13 cellular contexts compared by ENCODE assay signal in the genomic region with DNA sequence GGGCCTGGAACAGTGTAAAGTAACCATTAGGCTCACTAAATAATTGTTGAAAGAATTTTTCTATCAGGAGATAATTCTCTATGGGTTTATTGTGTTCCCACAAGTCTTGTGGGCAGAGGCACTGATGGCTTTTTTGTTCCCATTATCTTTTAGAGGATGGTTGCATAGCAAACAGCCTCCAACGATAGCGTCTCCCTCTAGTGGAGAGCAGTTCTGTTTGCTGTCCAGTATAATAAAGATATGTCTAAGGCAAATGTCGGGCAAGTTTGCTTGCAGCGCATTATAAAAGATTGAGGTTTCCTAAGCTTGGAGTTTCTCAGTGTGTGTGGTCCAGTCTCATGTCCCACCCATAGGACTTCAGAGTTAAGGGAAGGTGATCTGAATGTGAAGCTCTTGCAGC. TPM values are rescaled to one million over a fixed set of nuclear protein-coding genes. Genes with fewer than 3 reads are reported as not detected.
DNase-seq lines count a peak whose midpoint lies in the region; TF ChIP-seq lines count a peak whose summit lies in the region.
"Had no signal": no experiment of that assay in that cellular context is flagged by ENCODE, and none has a peak within 500 bp of the region (broad histone marks: within the 10 kb centered on the region; RNA-seq: fewer than 3 reads in every experiment).

No MANE protein-coding gene starts in this region.

- H3K36me3 ChIP-seq in ovary = no peaks in the 10 kb centered on the region

- intact Hi-C loops in ovary (cut with DNase I) = no loop called here

- H3K4me1 ChIP-seq in ovary (ENCODE audit: insufficient read depth) = no peaks in the 10 kb centered on the region

- H3K27me3 ChIP-seq in ovary = no peaks in the 10 kb centered on the region

- H3K4me3 ChIP-seq in AG10803 (ENCODE audit: low read length) = no peak overlapping the region
- no peak overlapping the region for H3K4me3 ChIP-seq in epithelial cell of esophagus (ENCODE audit: low read length)
- no peak overlapping the region for H3K4me3 ChIP-seq in ovary
- H3K4me3 ChIP-seq: lung, skin epidermis had no signal

- TF ChIP-seq EP300 in ovary (IDR thresholded peaks at IDR 0.05) = no peak

- no peak overlapping the region for H3K27ac Mint-ChIP-seq in activated naive CD8-positive, alpha-beta T cell treated with anti-CD3 and anti-CD28 coated beads for 36 hours
- H3K27ac Mint-ChIP-seq: stimulated activated memory B cell treated with anti-CD40 and anti-IgM and Interleukin-4, amounts not matched to agents 10 μg/mL and 1 μg/mL and 100 μg/mL, for 72 hours had no signal

- no peak overlapping the region for H3K27ac ChIP-seq in ovary
- H3K27ac ChIP-seq: skin epidermis had no signal

- TF ChIP-seq POLR2A in ovary (IDR thresholded peaks at IDR 0.05) = no peak

- WGBS in ovary, 3 donors = 48 to 54% (median 52%) methylated on average over 4 of the region's 4 CpGs

- peaks cover 0 to 3% of the 10 kb centered on the region in 2 donors for H3K9me3 ChIP-seq in ovary

- H3K27me3 Mint-ChIP-seq in activated naive CD8-positive, alpha-beta T cell treated with anti-CD3 and anti-CD28 coated beads for 36 hours = peaks cover 44% of the 10 kb centered on the region

- DNase-seq in AG10803 (ENCODE audit: low read depth) = no peak
- peak; percentile 25 for DNase-seq in NCI-H526 treated with DMSO at 0.1 percent for 48 hours (lab: John Stamatoyannopoulos, UW)
- peak; percentile 37 for DNase-seq in epithelial cell of esophagus (ENCODE audit: low read depth)
- DNase-seq in stimulated activated CD4-positive, alpha-beta T cell treated with anti-CD3 and anti-CD28 coated beads, Interleukin-4, amount 100 ng/mL, for 1 hour = no peak
- no peak for DNase-seq in NCI-H187 (lab: John Stamatoyannopoulos, UW)
- DNase-seq in ovary = no peak
- no peak for DNase-seq in activated naive CD8-positive, alpha-beta T cell treated with anti-CD3 and anti-CD28 coated beads for 36 hours
- DNase-seq: activated effector memory CD4-positive, alpha-beta T cell treated with Interleukin-2 at 50 U/mL for 16 hours; NCI-H1930 had no signal

- no peaks in the 10 kb centered on the region for H3K9me3 Mint-ChIP-seq in activated naive CD8-positive, alpha-beta T cell treated with anti-CD3 and anti-CD28 coated beads for 36 hours
- H3K9me3 Mint-ChIP-seq: stimulated activated memory B cell treated with anti-CD40 and anti-IgM and Interleukin-4, amounts not matched to agents 10 μg/mL and 1 μg/mL and 100 μg/mL, for 72 hours had no signal

- peaks cover 2% of the 10 kb centered on the region for H3K4me1 Mint-ChIP-seq in activated naive CD8-positive, alpha-beta T cell treated with anti-CD3 and anti-CD28 coated beads for 36 hours
- H3K4me1 Mint-ChIP-seq: stimulated activated memory B cell treated with anti-CD40 and anti-IgM and Interleukin-4, amounts not matched to agents 10 μg/mL and 1 μg/mL and 100 μg/mL, for 72 hours had no signal

- TF ChIP-seq CTCF in AG10803 (conservative IDR thresholded peaks at IDR 0.05; ENCODE audit: low read length) (peak; percentile 46), GM12874 (IDR thresholded peaks at IDR 0.05; ENCODE audit: insufficient read depth, low read depth, low read length) (peak; percentile 31; the same call in 1 of the 2 replicates), epithelial cell of esophagus (IDR thresholded peaks at IDR 0.05; ENCODE audit: insufficient read depth, low read depth, low read length, missing control alignments) (peak; percentile 52), ovary (IDR thresholded peaks at IDR 0.05) (no peak)

- H3K4me3 Mint-ChIP-seq in activated naive CD8-positive, alpha-beta T cell treated with anti-CD3 and anti-CD28 coated beads for 36 hours = no peak overlapping the region
- H3K4me3 Mint-ChIP-seq: stimulated activated memory B cell treated with anti-CD40 and anti-IgM and Interleukin-4, amounts not matched to agents 10 μg/mL and 1 μg/mL and 100 μg/mL, for 72 hours had no signal

- H3K36me3 Mint-ChIP-seq in activated naive CD8-positive, alpha-beta T cell treated with anti-CD3 and anti-CD28 coated beads for 36 hours = no peaks in the 10 kb centered on the region
- H3K36me3 Mint-ChIP-seq: stimulated activated memory B cell treated with anti-CD40 and anti-IgM and Interleukin-4, amounts not matched to agents 10 μg/mL and 1 μg/mL and 100 μg/mL, for 72 hours had no signal

RNA-seq across cellular contexts. Expression of gene SLC6A17, which starts 1.3 kb away (rescaled TPM):
- total RNA-seq in ovary = under 1 TPM in 4 of 7 donors, not detected in 3; 0.05 to 0.15 (median 0.05) TPM
- polyA plus RNA-seq in ovary = under 1 TPM; 0.03 to 0.06 TPM
- under 1 TPM; 0.04 to 0.10 TPM for total RNA-seq in activated naive CD8-positive, alpha-beta T cell treated with anti-CD3 and anti-CD28 coated beads for 36 hours

RNA-seq across cellular contexts. Expression of gene UBL4B, which starts 36.7 kb away (rescaled TPM):
- not detected for total RNA-seq in ovary
- under 1 TPM in 1 of 2 donors, not detected in 1; 0.31 TPM for polyA plus RNA-seq in ovary
- total RNA-seq in activated naive CD8-positive, alpha-beta T cell treated with anti-CD3 and anti-CD28 coated beads for 36 hours = not detected
- total RNA-seq: lung had no signal
- polyA plus RNA-seq: lung had no signal

Comparison
In these comparisons a context has a peak if more than half of its experiments do, and no peak if none do; other contexts are left out.
1. DNase-seq: peak in NCI-H526 treated with DMSO at 0.1 percent for 48 hours (single experiment) and epithelial cell of esophagus (single experiment); none in AG10803 (single experiment), stimulated activated CD4-positive, alpha-beta T cell treated with anti-CD3 and anti-CD28 coated beads, Interleukin-4, amount 100 ng/mL, for 1 hour (single experiment), NCI-H187 (0 of 2), ovary (0 of 5) and activated naive CD8-positive, alpha-beta T cell treated with anti-CD3 and anti-CD28 coated beads for 36 hours (single experiment).
2. CTCF ChIP-seq: peak in AG10803 (single experiment), GM12874 (single experiment) and epithelial cell of esophagus (single experiment); none in ovary (0 of 3).